2 cellular contexts compared by ENCODE assay signal in genomic region chr16:89502319-89502843, GRCh38.
TF ChIP-seq lines count a peak whose summit lies in the region.

No MANE protein-coding gene starts in this region.

TF ChIP-seq in K562, 482 proteins besides CTCF, POLR2A, EP300 and RAD21 (continues in another document):
- TF ChIP-seq TBL1XR1 (IDR thresholded peaks at IDR 0.05; ENCODE audit: low read length in 2 of 2) (peak in 1 of 2 experiments; percentile 11; a peak in 1 of 4 replicates), CREB3L1 (IDR thresholded peaks at IDR 0.05; ENCODE audit: borderline replicate concordance, low read depth) (peak; percentile 80; the same call in 1 of the 2 replicates), JUND (IDR thresholded peaks at IDR 0.05; ENCODE audit: borderline replicate concordance, low read depth, low read length) (no peak), JUND (tag; IDR thresholded peaks at IDR 0.05; ENCODE audit: borderline replicate concordance, low read depth, low read length) (no peak), POLR2AphosphoS2 (IDR thresholded peaks at IDR 0.05; ENCODE audit: low read length) (no peak), ZNF592 (IDR thresholded peaks at IDR 0.05) (peak; percentile 40; the same call in 1 of the 2 replicates), SMARCC2 (IDR thresholded peaks at IDR 0.05; ENCODE audit: low read depth) (no peak), KDM5B (IDR thresholded peaks at IDR 0.05; ENCODE audit: insufficient replicate concordance, low read depth, low read length) (peak; percentile 35), AFF1 (IDR thresholded peaks at IDR 0.05; ENCODE audit: low read depth in 1 of 2, partially characterized antibody in 2 of 2) (no peak)
- TF ChIP-seq, protein P1, sequence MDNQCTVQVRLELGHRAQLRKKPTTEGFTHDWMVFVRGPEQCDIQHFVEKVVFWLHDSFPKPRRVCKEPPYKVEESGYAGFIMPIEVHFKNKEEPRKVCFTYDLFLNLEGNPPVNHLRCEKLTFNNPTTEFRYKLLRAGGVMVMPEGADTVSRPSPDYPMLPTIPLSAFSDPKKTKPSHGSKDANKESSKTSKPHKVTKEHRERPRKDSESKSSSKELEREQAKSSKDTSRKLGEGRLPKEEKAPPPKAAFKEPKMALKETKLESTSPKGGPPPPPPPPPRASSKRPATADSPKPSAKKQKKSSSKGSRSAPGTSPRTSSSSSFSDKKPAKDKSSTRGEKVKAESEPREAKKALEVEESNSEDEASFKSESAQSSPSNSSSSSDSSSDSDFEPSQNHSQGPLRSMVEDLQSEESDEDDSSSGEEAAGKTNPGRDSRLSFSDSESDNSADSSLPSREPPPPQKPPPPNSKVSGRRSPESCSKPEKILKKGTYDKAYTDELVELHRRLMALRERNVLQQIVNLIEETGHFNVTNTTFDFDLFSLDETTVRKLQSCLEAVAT (IDR thresholded peaks at IDR 0.05): peak in 1 of 2 experiments; percentile 44; a peak in 1 of 4 replicates

TF ChIP-seq in HepG2, 621 proteins besides CTCF, POLR2A, EP300 and RAD21 (continues in another document):
- no peak for TF ChIP-seq SIX1 (CRISPR knock-in tag; IDR thresholded peaks at IDR 0.05; ENCODE audit: borderline replicate concordance)
- no peak for TF ChIP-seq KLF13 (CRISPR knock-in tag; IDR thresholded peaks at IDR 0.05)
- TF ChIP-seq ZNF770 (CRISPR knock-in tag; IDR thresholded peaks at IDR 0.05): peak; percentile 60
- TF ChIP-seq, protein P2, sequence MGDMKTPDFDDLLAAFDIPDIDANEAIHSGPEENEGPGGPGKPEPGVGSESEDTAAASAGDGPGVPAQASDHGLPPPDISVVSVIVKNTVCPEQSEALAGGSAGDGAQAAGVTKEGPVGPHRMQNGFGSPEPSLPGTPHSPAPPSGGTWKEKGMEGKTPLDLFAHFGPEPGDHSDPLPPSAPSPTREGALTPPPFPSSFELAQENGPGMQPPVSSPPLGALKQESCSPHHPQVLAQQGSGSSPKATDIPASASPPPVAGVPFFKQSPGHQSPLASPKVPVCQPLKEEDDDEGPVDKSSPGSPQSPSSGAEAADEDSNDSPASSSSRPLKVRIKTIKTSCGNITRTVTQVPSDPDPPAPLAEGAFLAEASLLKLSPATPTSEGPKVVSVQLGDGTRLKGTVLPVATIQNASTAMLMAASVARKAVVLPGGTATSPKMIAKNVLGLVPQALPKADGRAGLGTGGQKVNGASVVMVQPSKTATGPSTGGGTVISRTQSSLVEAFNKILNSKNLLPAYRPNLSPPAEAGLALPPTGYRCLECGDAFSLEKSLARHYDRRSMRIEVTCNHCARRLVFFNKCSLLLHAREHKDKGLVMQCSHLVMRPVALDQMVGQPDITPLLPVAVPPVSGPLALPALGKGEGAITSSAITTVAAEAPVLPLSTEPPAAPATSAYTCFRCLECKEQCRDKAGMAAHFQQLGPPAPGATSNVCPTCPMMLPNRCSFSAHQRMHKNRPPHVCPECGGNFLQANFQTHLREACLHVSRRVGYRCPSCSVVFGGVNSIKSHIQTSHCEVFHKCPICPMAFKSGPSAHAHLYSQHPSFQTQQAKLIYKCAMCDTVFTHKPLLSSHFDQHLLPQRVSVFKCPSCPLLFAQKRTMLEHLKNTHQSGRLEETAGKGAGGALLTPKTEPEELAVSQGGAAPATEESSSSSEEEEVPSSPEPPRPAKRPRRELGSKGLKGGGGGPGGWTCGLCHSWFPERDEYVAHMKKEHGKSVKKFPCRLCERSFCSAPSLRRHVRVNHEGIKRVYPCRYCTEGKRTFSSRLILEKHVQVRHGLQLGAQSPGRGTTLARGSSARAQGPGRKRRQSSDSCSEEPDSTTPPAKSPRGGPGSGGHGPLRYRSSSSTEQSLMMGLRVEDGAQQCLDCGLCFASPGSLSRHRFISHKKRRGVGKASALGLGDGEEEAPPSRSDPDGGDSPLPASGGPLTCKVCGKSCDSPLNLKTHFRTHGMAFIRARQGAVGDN (CRISPR knock-in tag; IDR thresholded peaks at IDR 0.05): peak; percentile 37; the same call in 1 of the 2 replicates
- TF ChIP-seq, protein P3, sequence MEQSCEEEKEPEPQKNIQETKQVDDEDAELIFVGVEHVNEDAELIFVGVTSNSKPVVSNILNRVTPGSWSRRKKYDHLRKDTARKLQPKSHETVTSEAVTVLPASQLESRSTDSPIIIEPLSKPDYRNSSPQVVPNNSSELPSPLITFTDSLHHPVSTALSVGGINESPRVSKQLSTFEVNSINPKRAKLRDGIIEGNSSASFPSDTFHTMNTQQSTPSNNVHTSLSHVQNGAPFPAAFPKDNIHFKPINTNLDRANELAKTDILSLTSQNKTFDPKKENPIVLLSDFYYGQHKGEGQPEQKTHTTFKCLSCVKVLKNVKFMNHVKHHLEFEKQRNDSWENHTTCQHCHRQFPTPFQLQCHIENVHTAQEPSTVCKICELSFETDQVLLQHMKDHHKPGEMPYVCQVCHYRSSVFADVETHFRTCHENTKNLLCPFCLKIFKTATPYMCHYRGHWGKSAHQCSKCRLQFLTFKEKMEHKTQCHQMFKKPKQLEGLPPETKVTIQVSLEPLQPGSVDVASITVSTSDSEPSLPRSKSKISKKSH (CRISPR knock-in tag; IDR thresholded peaks at IDR 0.05; ENCODE audit: borderline replicate concordance): peak; percentile 8; the same call in 1 of the 2 replicates
- TF ChIP-seq MTA1 (CRISPR knock-in tag; IDR thresholded peaks at IDR 0.05; ENCODE audit: borderline replicate concordance): 0 out of 2 replicates have a peak, but pooled peaks have one; percentile 49
- TF ChIP-seq RARA (CRISPR knock-in tag; IDR thresholded peaks at IDR 0.05): peak; percentile 37; the same call in 1 of the 2 replicates
- TF ChIP-seq, protein P4, sequence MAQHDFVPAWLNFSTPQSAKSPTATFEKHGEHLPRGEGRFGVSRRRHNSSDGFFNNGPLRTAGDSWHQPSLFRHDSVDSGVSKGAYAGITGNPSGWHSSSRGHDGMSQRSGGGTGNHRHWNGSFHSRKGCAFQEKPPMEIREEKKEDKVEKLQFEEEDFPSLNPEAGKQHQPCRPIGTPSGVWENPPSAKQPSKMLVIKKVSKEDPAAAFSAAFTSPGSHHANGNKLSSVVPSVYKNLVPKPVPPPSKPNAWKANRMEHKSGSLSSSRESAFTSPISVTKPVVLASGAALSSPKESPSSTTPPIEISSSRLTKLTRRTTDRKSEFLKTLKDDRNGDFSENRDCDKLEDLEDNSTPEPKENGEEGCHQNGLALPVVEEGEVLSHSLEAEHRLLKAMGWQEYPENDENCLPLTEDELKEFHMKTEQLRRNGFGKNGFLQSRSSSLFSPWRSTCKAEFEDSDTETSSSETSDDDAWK (CRISPR knock-in tag; IDR thresholded peaks at IDR 0.05): no peak
- peak; percentile 91 for TF ChIP-seq ZNF3 (CRISPR knock-in tag; IDR thresholded peaks at IDR 0.05)
- 0 out of 2 replicates have a peak, but pooled peaks have one; percentile 55 for TF ChIP-seq ARNTL (CRISPR knock-in tag; IDR thresholded peaks at IDR 0.05)
- TF ChIP-seq, protein P5, sequence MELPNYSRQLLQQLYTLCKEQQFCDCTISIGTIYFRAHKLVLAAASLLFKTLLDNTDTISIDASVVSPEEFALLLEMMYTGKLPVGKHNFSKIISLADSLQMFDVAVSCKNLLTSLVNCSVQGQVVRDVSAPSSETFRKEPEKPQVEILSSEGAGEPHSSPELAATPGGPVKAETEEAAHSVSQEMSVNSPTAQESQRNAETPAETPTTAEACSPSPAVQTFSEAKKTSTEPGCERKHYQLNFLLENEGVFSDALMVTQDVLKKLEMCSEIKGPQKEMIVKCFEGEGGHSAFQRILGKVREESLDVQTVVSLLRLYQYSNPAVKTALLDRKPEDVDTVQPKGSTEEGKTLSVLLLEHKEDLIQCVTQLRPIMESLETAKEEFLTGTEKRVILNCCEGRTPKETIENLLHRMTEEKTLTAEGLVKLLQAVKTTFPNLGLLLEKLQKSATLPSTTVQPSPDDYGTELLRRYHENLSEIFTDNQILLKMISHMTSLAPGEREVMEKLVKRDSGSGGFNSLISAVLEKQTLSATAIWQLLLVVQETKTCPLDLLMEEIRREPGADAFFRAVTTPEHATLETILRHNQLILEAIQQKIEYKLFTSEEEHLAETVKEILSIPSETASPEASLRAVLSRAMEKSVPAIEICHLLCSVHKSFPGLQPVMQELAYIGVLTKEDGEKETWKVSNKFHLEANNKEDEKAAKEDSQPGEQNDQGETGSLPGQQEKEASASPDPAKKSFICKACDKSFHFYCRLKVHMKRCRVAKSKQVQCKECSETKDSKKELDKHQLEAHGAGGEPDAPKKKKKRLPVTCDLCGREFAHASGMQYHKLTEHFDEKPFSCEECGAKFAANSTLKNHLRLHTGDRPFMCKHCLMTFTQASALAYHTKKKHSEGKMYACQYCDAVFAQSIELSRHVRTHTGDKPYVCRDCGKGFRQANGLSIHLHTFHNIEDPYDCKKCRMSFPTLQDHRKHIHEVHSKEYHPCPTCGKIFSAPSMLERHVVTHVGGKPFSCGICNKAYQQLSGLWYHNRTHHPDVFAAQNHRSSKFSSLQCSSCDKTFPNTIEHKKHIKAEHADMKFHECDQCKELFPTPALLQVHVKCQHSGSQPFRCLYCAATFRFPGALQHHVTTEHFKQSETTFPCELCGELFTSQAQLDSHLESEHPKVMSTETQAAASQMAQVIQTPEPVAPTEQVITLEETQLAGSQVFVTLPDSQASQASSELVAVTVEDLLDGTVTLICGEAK (IDR thresholded peaks at IDR 0.05): no peak
- TF ChIP-seq, protein P5 (CRISPR knock-in tag; IDR thresholded peaks at IDR 0.05): peak; percentile 60; the same call in 1 of the 2 replicates
- 0 out of 2 replicates have a peak, but pooled peaks have one; percentile 39 for TF ChIP-seq RELA (CRISPR knock-in tag; IDR thresholded peaks at IDR 0.05)
- TF ChIP-seq ZNF121 (CRISPR knock-in tag; IDR thresholded peaks at IDR 0.05): peak; percentile 62
- TF ChIP-seq ZNF546 (CRISPR knock-in tag; conservative IDR thresholded peaks at IDR 0.05): 0 out of 2 replicates have a peak, but pooled peaks have one; percentile 37
- TF ChIP-seq SALL1 (CRISPR knock-in tag; IDR thresholded peaks at IDR 0.05): 0 out of 2 replicates have a peak, but pooled peaks have one; percentile 22
- TF ChIP-seq, protein P6, sequence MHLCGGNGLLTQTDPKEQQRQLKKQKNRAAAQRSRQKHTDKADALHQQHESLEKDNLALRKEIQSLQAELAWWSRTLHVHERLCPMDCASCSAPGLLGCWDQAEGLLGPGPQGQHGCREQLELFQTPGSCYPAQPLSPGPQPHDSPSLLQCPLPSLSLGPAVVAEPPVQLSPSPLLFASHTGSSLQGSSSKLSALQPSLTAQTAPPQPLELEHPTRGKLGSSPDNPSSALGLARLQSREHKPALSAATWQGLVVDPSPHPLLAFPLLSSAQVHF (CRISPR knock-in tag; IDR thresholded peaks at IDR 0.05): no peak
- 0 out of 2 replicates have a peak, but pooled peaks have one; percentile 44 for TF ChIP-seq AKAP8 (CRISPR knock-in tag; IDR thresholded peaks at IDR 0.05)
- TF ChIP-seq HIVEP1 (CRISPR knock-in tag; IDR thresholded peaks at IDR 0.05): peak; percentile 46; the same call in 1 of the 2 replicates
- no peak for TF ChIP-seq IKZF4 (CRISPR knock-in tag; IDR thresholded peaks at IDR 0.05; ENCODE audit: borderline replicate concordance, low read depth, not compliant biosample characterization)
- TF ChIP-seq SAP130 (CRISPR knock-in tag; IDR thresholded peaks at IDR 0.05; ENCODE audit: low read depth): 0 out of 2 replicates have a peak, but pooled peaks have one; percentile 24
- TF ChIP-seq, protein P7, sequence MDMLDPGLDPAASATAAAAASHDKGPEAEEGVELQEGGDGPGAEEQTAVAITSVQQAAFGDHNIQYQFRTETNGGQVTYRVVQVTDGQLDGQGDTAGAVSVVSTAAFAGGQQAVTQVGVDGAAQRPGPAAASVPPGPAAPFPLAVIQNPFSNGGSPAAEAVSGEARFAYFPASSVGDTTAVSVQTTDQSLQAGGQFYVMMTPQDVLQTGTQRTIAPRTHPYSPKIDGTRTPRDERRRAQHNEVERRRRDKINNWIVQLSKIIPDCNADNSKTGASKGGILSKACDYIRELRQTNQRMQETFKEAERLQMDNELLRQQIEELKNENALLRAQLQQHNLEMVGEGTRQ (IDR thresholded peaks at IDR 0.05; ENCODE audit: low read depth, low read length): peak; percentile 45; the same call in 1 of the 2 replicates
- TF ChIP-seq, protein P7 (CRISPR knock-in tag; IDR thresholded peaks at IDR 0.05; ENCODE audit: borderline replicate concordance): no peak
